In genomic region chr9:134099123-134099761, GRCh38 we compare ENCODE assay signal across 8 cellular contexts. TPM values are rescaled to one million over a fixed set of nuclear protein-coding genes. Genes with fewer than 3 reads are reported as not detected.
DNase-seq lines count a peak whose midpoint lies in the region; ATAC-seq and TF ChIP-seq lines count a peak whose summit lies in the region.

No MANE protein-coding gene starts in this region.

- no peaks in the 10 kb centered on the region for H3K79me2 ChIP-seq in mammary epithelial cell (ENCODE audit: insufficient read depth, low read length)

- peaks cover 4 to 7% of the 10 kb centered on the region in 2 donors for H3K9me3 Mint-ChIP-seq in stimulated activated naive B cell treated with anti-CD40 and anti-IgM and Interleukin-4, amounts not matched to agents 10 μg/mL and 1 μg/mL and 100 μg/mL, for 72 hours

- CTCF ChIA-PET in mammary epithelial cell (lab: Charles Lee; ENCODE audit: low non-redundant PET): interaction anchor here (0.6 kb wide), 1 partner anchor 566 kb away, joined by 3 read pairs; no protein-coding TSS in a partner anchor

- H3K4me2 ChIP-seq in mammary epithelial cell (ENCODE audit: insufficient read depth, low read depth, low read length): no peak overlapping the region

- H4K20me1 ChIP-seq in mammary epithelial cell (ENCODE audit: insufficient read depth, low read length): no peaks in the 10 kb centered on the region

- dilution Hi-C loops in mammary epithelial cell (cut with HindIII; ENCODE audit: low sequenced_read_pairs): no loop called here

- in situ Hi-C loops in mammary epithelial cell (cut with MboI; ENCODE audit: low sequenced_read_pairs in 2 of 2): loop anchor here (10.0 kb wide), 2 partner anchors 104 to 314 kb away; partner anchors contain the start of gene VAV2 (in 1 of the 2)

- 24% methylated on average over 12 of the region's 13 CpGs for WGBS in mammary epithelial cell (ENCODE audit: low coverage, missing lambda C conversion rate)

- no peaks in the 10 kb centered on the region for H3K4me1 ChIP-seq in mammary epithelial cell (ENCODE audit: insufficient read depth, low read length)

- H3K4me3 Mint-ChIP-seq in stimulated activated naive B cell treated with anti-CD40 and anti-IgM and Interleukin-4, amounts not matched to agents 10 μg/mL and 1 μg/mL and 100 μg/mL, for 72 hours: no peak overlapping the region

- H3K27me3 ChIP-seq in mammary epithelial cell (ENCODE audit: insufficient read depth, low read length): no peaks in the 10 kb centered on the region

- no peaks in the 10 kb centered on the region for H3K36me3 Mint-ChIP-seq in stimulated activated naive B cell treated with anti-CD40 and anti-IgM and Interleukin-4, amounts not matched to agents 10 μg/mL and 1 μg/mL and 100 μg/mL, for 72 hours

- intact Hi-C loops in mammary epithelial cell (cut with micrococcal nuclease): loop anchor here (1.0 to 10.0 kb wide), 5 partner anchors 104 to 567 kb away; partner anchors contain the start of gene ADAMTSL2

- no peaks in the 10 kb centered on the region for H3K36me3 ChIP-seq in mammary epithelial cell (ENCODE audit: insufficient read depth, low read length)

- BruUV-seq in mammary epithelial cell (replicated peaks; lab: Mats Ljungman, UMichigan): no TSS peak

- H3K9ac ChIP-seq in mammary epithelial cell (ENCODE audit: insufficient read depth, low read length): no peak overlapping the region

- H3K4me3 ChIP-seq in mammary epithelial cell (replicated peaks in 1 of 3; ENCODE audit: insufficient read depth in 1 of 3, low read depth in 2 of 3, low read length in 3 of 3): no peak overlapping the region

- H3K27ac ChIP-seq in VCaP: no peak overlapping the region
- H3K27ac ChIP-seq in mammary epithelial cell (ENCODE audit: insufficient read depth, low read depth, low read length): no peak overlapping the region

- TF ChIP-seq CTCF in VCaP (conservative IDR thresholded peaks at IDR 0.05) (peak; percentile 95), mammary epithelial cell (conservative IDR thresholded peaks at IDR 0.05 in 1 of 2, IDR thresholded peaks at IDR 0.05 in 1 of 2; ENCODE audit: extremely low read depth in 1 of 2, insufficient read depth in 1 of 2, low read depth in 1 of 2, low read length in 2 of 2) (peak; percentile 80 to 95)

- no peaks in the 10 kb centered on the region for H3K9me3 ChIP-seq in mammary epithelial cell (replicated peaks; ENCODE audit: insufficient read depth, low read length)

- ATAC-seq in stimulated activated naive B cell treated with anti-CD40 and anti-IgM and Interleukin-4, amounts not matched to agents 10 μg/mL and 1 μg/mL and 100 μg/mL, for 72 hours (replicated peaks): peak; percentile 79 to 80
- no peak for ATAC-seq in GM18511 (IDR thresholded peaks at IDR 0.05; ENCODE audit: unreplicated experiment)

- no peak overlapping the region for H3K27ac Mint-ChIP-seq in stimulated activated naive B cell treated with anti-CD40 and anti-IgM and Interleukin-4, amounts not matched to agents 10 μg/mL and 1 μg/mL and 100 μg/mL, for 72 hours

- no peak overlapping the region for H2AFZ ChIP-seq in mammary epithelial cell (ENCODE audit: low read depth, low read length)

- H3K4me1 Mint-ChIP-seq in stimulated activated naive B cell treated with anti-CD40 and anti-IgM and Interleukin-4, amounts not matched to agents 10 μg/mL and 1 μg/mL and 100 μg/mL, for 72 hours: peaks cover 6 to 7% of the 10 kb centered on the region in 2 donors

- peaks cover 27 to 43% of the 10 kb centered on the region in 2 donors for H3K27me3 Mint-ChIP-seq in stimulated activated naive B cell treated with anti-CD40 and anti-IgM and Interleukin-4, amounts not matched to agents 10 μg/mL and 1 μg/mL and 100 μg/mL, for 72 hours

- DNase-seq in NCI-H1092 treated with DMSO at 0.1 percent for 48 hours (lab: John Stamatoyannopoulos, UW) (peak; percentile 2), NCI-H1092 (lab: John Stamatoyannopoulos, UW) (no peak), NCI-H2029 (lab: John Stamatoyannopoulos, UW) (peak; percentile 65), mammary epithelial cell (peak; percentile 45), medulla oblongata (ENCODE audit: extremely low spot score) (peak; percentile 23)
- peak; percentile 8 for DNase-seq in stimulated activated naive B cell treated with anti-CD40 and anti-IgM and Interleukin-4, amounts not matched to agents 10 μg/mL and 1 μg/mL and 100 μg/mL, for 72 hours

RNA-seq across cellular contexts. Expression of gene BRD3, which starts 31.4 kb away (rescaled TPM):
- total RNA-seq in mammary epithelial cell: 10 to 100 TPM in 1 of 2 donors, 1 to 10 TPM in 1; 3.3 to 17.3 TPM
- 5.6 TPM for polyA plus RNA-seq in mammary epithelial cell
- polyA minus RNA-seq in mammary epithelial cell: 5.5 TPM

RNA-seq across cellular contexts. Expression of gene WDR5, which starts 36.6 kb away (rescaled TPM):
- 10 to 100 TPM; 22.3 to 37.9 TPM for total RNA-seq in mammary epithelial cell
- polyA plus RNA-seq in mammary epithelial cell: 32.8 TPM
- 31.2 TPM for polyA minus RNA-seq in mammary epithelial cell
